ENCODE assay signal across 8 cellular contexts in genomic region chr20:13220194-13220856, GRCh38. TPM values are rescaled to one million over a fixed set of nuclear protein-coding genes. Genes with fewer than 3 reads are reported as not detected.
DNase-seq lines count a peak whose midpoint lies in the region; ATAC-seq and TF ChIP-seq lines count a peak whose summit lies in the region.

No MANE protein-coding gene starts in this region.

- in situ Hi-C loops in GM23248 (cut with MboI) = no loop called here

- H3F3A ChIP-seq in GM23248 (ENCODE audit: insufficient read depth) (no peaks in the 10 kb centered on the region), SK-N-SH (replicated peaks; ENCODE audit: insufficient read depth) (no peaks in the 10 kb centered on the region)

- H3K4me1 ChIP-seq in GM23248 (ENCODE audit: insufficient read depth) (no peaks in the 10 kb centered on the region), SK-N-SH (ENCODE audit: control insufficient read depth in 1 of 2, insufficient read depth in 2 of 2, low read depth in 1 of 2, low read length in 1 of 2) (peaks cover 0 to 14% of the 10 kb centered on the region in 2 experiments; a peak in 1 of 4 replicates)

- peak overlapping the region; percentile 67 for H3K4me3 ChIP-seq in GM23248
- peak overlapping the region; percentile 9 to 43; a peak in 3 of 4 replicates for H3K4me3 ChIP-seq in SK-N-SH (ENCODE audit: low read depth in 2 of 2, low read length in 1 of 2)
- peak overlapping the region; percentile 33 to 62 (median 42) for H3K4me3 ChIP-seq in skin epidermis

- no peak for TF ChIP-seq RAD21 in SK-N-SH (IDR thresholded peaks at IDR 0.05; ENCODE audit: low read length)

- no peak for TF ChIP-seq EP300 in SK-N-SH (IDR thresholded peaks at IDR 0.05; ENCODE audit: borderline replicate concordance in 1 of 2, low read depth in 1 of 2, low read length in 1 of 2)

- H2AFZ ChIP-seq in GM23248 (peak overlapping the region; percentile 36; the same call in 1 of the 2 replicates), SK-N-SH (ENCODE audit: low read depth) (no peak overlapping the region)

- no peaks in the 10 kb centered on the region for H4K20me1 ChIP-seq in GM23248 (ENCODE audit: insufficient read depth)
- H4K20me1 ChIP-seq in SK-N-SH (ENCODE audit: insufficient read depth) = no peaks in the 10 kb centered on the region

- peak; percentile 54 for DNase-seq in GM23248
- DNase-seq in SK-N-SH = peak; percentile 66
- DNase-seq in brain pericyte (ENCODE audit: low read depth, low spot score) = peak; percentile 11
- DNase-seq in iPS-NIHi7 (ENCODE audit: extremely low spot score) = peak; percentile 67
- DNase-seq in superior temporal gyrus (ENCODE audit: extremely low spot score) = no peak

- ATAC-seq in GM19463 (IDR thresholded peaks at IDR 0.05; ENCODE audit: unreplicated experiment) (no peak), HG02588 (IDR thresholded peaks at IDR 0.05; ENCODE audit: unreplicated experiment) (no peak)

- 4 to 6% methylated on average over 47 to 58 of the region's 63 CpGs for WGBS in GM23248 (ENCODE audit: low coverage in 1 of 2, low lambda C conversion rate in 2 of 2, missing lambda C conversion rate in 2 of 2), 2 experiments
- 6% methylated on average over 25 of the region's 63 CpGs for WGBS in SK-N-SH (ENCODE audit: low lambda C conversion rate)

- no peak for TF ChIP-seq CTCF in SK-N-SH (IDR thresholded peaks at IDR 0.05)

- POLR2A ChIA-PET in SK-N-SH (lab: Yijun Ruan, JAX) = no interaction called here

- H3K27me3 ChIP-seq in GM23248 (replicated peaks; ENCODE audit: insufficient read depth) (peaks cover 62% of the 10 kb centered on the region), SK-N-SH (ENCODE audit: insufficient read depth) (peaks cover 47% of the 10 kb centered on the region)

- H3K79me2 ChIP-seq in GM23248 (ENCODE audit: insufficient read depth) (no peaks in the 10 kb centered on the region), SK-N-SH (ENCODE audit: insufficient read depth) (no peaks in the 10 kb centered on the region)

- H3K36me3 ChIP-seq in GM23248 (ENCODE audit: low read depth) (no peaks in the 10 kb centered on the region), SK-N-SH (replicated peaks in 1 of 2; ENCODE audit: control insufficient read depth in 1 of 2, insufficient read depth in 2 of 2, low read length in 1 of 2) (no peaks in the 10 kb centered on the region)

- H3K9ac ChIP-seq in GM23248 (no peak overlapping the region), SK-N-SH (no peak overlapping the region)

- H3K9me2 ChIP-seq in GM23248 (ENCODE audit: insufficient read depth) (no peaks in the 10 kb centered on the region), SK-N-SH (no peaks in the 10 kb centered on the region)

- H3K4me2 ChIP-seq in GM23248 (ENCODE audit: unreplicated experiment) (peak overlapping the region; percentile 14), SK-N-SH (peak overlapping the region; percentile 63; the same call in 1 of the 2 replicates)

- no peaks in the 10 kb centered on the region for H3K9me3 ChIP-seq in GM23248 (ENCODE audit: low read depth)
- no peaks in the 10 kb centered on the region for H3K9me3 ChIP-seq in SK-N-SH

- H3K27ac ChIP-seq in GM23248 = no peak overlapping the region
- no peak overlapping the region for H3K27ac ChIP-seq in SK-N-SH (ENCODE audit: low read depth in 2 of 2, low read length in 1 of 2)
- H3K27ac ChIP-seq in skin epidermis = peak overlapping the region in 15 of 21 experiments; percentile 5 to 85 (median 69)

- CTCF ChIA-PET in SK-N-SH (lab: Yijun Ruan, JAX) = no interaction called here

TF ChIP-seq in SK-N-SH, 30 proteins besides CTCF, POLR2A, EP300 and RAD21:
- TF ChIP-seq TEAD4 (IDR thresholded peaks at IDR 0.05; ENCODE audit: borderline replicate concordance, insufficient read depth) (no peak), PBX3 (IDR thresholded peaks at IDR 0.05) (no peak), MXI1 (IDR thresholded peaks at IDR 0.05; ENCODE audit: low read depth, low read length) (no peak), ELF1 (IDR thresholded peaks at IDR 0.05) (no peak), TAF1 (IDR thresholded peaks at IDR 0.05; ENCODE audit: borderline replicate concordance, low read depth, low read length) (no peak), NFIC (IDR thresholded peaks at IDR 0.05; ENCODE audit: borderline replicate concordance) (no peak), ZBTB33 (IDR thresholded peaks at IDR 0.05; ENCODE audit: borderline replicate concordance, low read depth) (no peak), IRF3 (IDR thresholded peaks at IDR 0.05; ENCODE audit: low read depth, low read length) (no peak), CHD2 (IDR thresholded peaks at IDR 0.05; ENCODE audit: low read length, partially characterized antibody) (no peak), USF2 (IDR thresholded peaks at IDR 0.05; ENCODE audit: borderline replicate concordance, low read depth, low read length) (no peak), FOXJ3 (CRISPR knock-in tag; IDR thresholded peaks at IDR 0.05) (no peak), SIN3A (IDR thresholded peaks at IDR 0.05; ENCODE audit: borderline replicate concordance, low read depth, low read length) (no peak), RCOR1 (IDR thresholded peaks at IDR 0.05; ENCODE audit: low read length) (no peak), MEF2A (IDR thresholded peaks at IDR 0.05; ENCODE audit: borderline replicate concordance, low read depth) (no peak), EZH2phosphoT487 (IDR thresholded peaks at IDR 0.05; ENCODE audit: borderline replicate concordance, low read depth) (no peak)

RNA-seq across cellular contexts. Expression of gene ISM1, which starts 0.7 kb away (rescaled TPM):
- total RNA-seq in GM23248 (2014; rRNA removed; shearing (Covaris generic)) = not detected in 2 replicates
- 0.06 TPM in 1 of 2 replicates, not detected in the other for polyA plus RNA-seq in GM23248 (2016; fragmentation: Nextera tagmentation; extraction: Ambion mirVana)
- polyA plus RNA-seq in SK-N-SH (2012; rRNA removed) = not detected in 2 replicates
- polyA plus RNA-seq in SK-N-SH (2012; cell fraction: cytosol; rRNA removed) = not detected in 2 replicates
- polyA plus RNA-seq in SK-N-SH (2012; cell fraction: nucleus; rRNA removed) = not detected in 2 replicates

Comparison
In these comparisons a context has a peak if more than half of its experiments do, and no peak if none do; other contexts are left out.
1. H3K27ac ChIP-seq: peak in skin epidermis (15 of 21); none in GM23248 (single experiment) and SK-N-SH (0 of 2).
2. Peak in every context shown above with its lines, with median percentiles within 50 percentile points of each other: H3K4me3 ChIP-seq.